In genomic region chr17:45948881-45949624, GRCh38 we compare ENCODE assay signal across 8 cellular contexts. TPM values are rescaled to one million over a fixed set of nuclear protein-coding genes. Genes with fewer than 3 reads are reported as not detected.
DNase-seq lines count a peak whose midpoint lies in the region; ATAC-seq and TF ChIP-seq lines count a peak whose summit lies in the region.

No MANE protein-coding gene starts in this region.

- H3K36me3 ChIP-seq in HAP-1 (replicated peaks): no peaks in the 10 kb centered on the region

- H3K27me3 ChIP-seq in HAP-1 (ENCODE audit: low read depth): no peaks in the 10 kb centered on the region

- ATAC-seq in omental fat pad (ENCODE audit: low FRiP score) (peak; percentile 95), GM21515 (IDR thresholded peaks at IDR 0.05; ENCODE audit: unreplicated experiment) (no peak)

- H3K9me3 ChIP-seq in HAP-1: no peaks in the 10 kb centered on the region

- TF ChIP-seq CTCF in omental fat pad (IDR thresholded peaks at IDR 0.05): no peak

- in situ Hi-C loops in HAP-1 (cut with MboI; ENCODE audit: low sequenced_read_pairs): no loop called here

- H3K4me1 ChIP-seq in HAP-1: peaks cover 9% of the 10 kb centered on the region

- DNase-seq in AG08395 (ENCODE audit: low spot score): peak; percentile 89
- DNase-seq in HAP-1 (ENCODE audit: low spot score in 2 of 2): peak; percentile 70 to 88
- peak; percentile 70 for DNase-seq in SHP77 treated with DMSO at 0.1 percent for 48 hours (lab: John Stamatoyannopoulos, UW)
- peak; percentile 67 for DNase-seq in activated naive CD4-positive, alpha-beta T cell treated with anti-CD3 and anti-CD28 coated beads, Interleukin-2, amount 50 U/mL, for 16 hours
- DNase-seq in glomerular visceral epithelial cell (ENCODE audit: extremely low spot score): peak; percentile 48
- DNase-seq in omental fat pad (ENCODE audit: low spot score): peak; percentile 53

- H3K27ac ChIP-seq in temporal lobe (ENCODE audit: low read depth, low read length): peak overlapping the region; percentile 63

- no peak overlapping the region for H3K4me3 ChIP-seq in HAP-1

RNA-seq across cellular contexts. Expression of gene STH, which starts 50.0 kb away (rescaled TPM):
- total RNA-seq in omental fat pad: not detected
- total RNA-seq in temporal lobe: 2.5 TPM

RNA-seq across cellular contexts. Expression of gene MAPT, which starts 54.7 kb away (rescaled TPM):
- 10 to 100 TPM in 1 of 4 donors, 1 to 10 TPM in 3; 4.3 to 18.2 (median 6.4) TPM for total RNA-seq in omental fat pad
- 154 TPM for total RNA-seq in temporal lobe
